23 cellular contexts compared by ENCODE assay signal in genomic region chr1:36536727-36537126, GRCh38. TPM values are rescaled to one million over a fixed set of nuclear protein-coding genes. Genes with fewer than 3 reads are reported as not detected.
A peak's percentile ranks its signal among the peaks of the same experiment; 100 is the strongest.
DNase-seq lines count a peak whose midpoint lies in the region; ATAC-seq and TF ChIP-seq lines count a peak whose summit lies in the region.
"Had no signal": no experiment of that assay in that cellular context is flagged by ENCODE, and none has a peak within 500 bp of the region (broad histone marks: within the 10 kb centered on the region; RNA-seq: fewer than 3 reads in every experiment).

No MANE protein-coding gene starts in this region.

- H3K27me3 ChIP-seq in Peyer's patch (no peaks in the 10 kb centered on the region), upper lobe of right lung (peaks cover 1% of the 10 kb centered on the region)
- H3K27me3 ChIP-seq: BLaER1 treated with 17β-estradiol and CSF1 and Interleukin-3, amounts not matched to agents 10 nM and 100 nM had no signal

- DNase-seq in activated naive CD4-positive, alpha-beta T cell treated with anti-CD3 and anti-CD28 coated beads, Interleukin-2, amount 10 ng/mL, durations not matched to agents 7 days and 5 days: peak; percentile 4
- no peak for DNase-seq in activated naive CD4-positive, alpha-beta T cell treated with anti-CD3 and anti-CD28 coated beads for 36 hours
- DNase-seq in Peyer's patch (peak in 2 of 3 donors; percentile 14 to 18), left lobe of liver (ENCODE audit: low spot score) (peak; percentile 36), upper lobe of right lung (peak; percentile 35), NCI-H1930 (lab: John Stamatoyannopoulos, UW) (no peak), kidney glomerular epithelial cell (lab: John Stamatoyannopoulos, UW) (no peak)
- DNase-seq: CD4-positive, CD25-positive, alpha-beta regulatory T cell; CD8-positive, alpha-beta memory T cell; COR-L47; DMS 273 treated with DMSO at 0.1 percent for 48 hours; DMS53; DND-41; EL had no signal

- H3K9me3 ChIP-seq in Peyer's patch (peaks cover 0 to 6% (median 0%) of the 10 kb centered on the region in 4 donors), upper lobe of right lung (no peaks in the 10 kb centered on the region)
- H3K9me3 ChIP-seq: HAP-1 had no signal

- TF ChIP-seq CTCF in Peyer's patch (IDR thresholded peaks at IDR 0.05) (no peak), upper lobe of right lung (IDR thresholded peaks at IDR 0.05) (no peak)

- no peaks in the 10 kb centered on the region for H3K36me3 Mint-ChIP-seq in activated naive CD4-positive, alpha-beta T cell treated with anti-CD3 and anti-CD28 coated beads, Interleukin-2, amount 10 ng/mL, durations not matched to agents 7 days and 5 days
- no peaks in the 10 kb centered on the region for H3K36me3 Mint-ChIP-seq in activated naive CD4-positive, alpha-beta T cell treated with anti-CD3 and anti-CD28 coated beads for 36 hours (ENCODE audit: low read depth)
- H3K36me3 Mint-ChIP-seq: CD4-positive, CD25-positive, alpha-beta regulatory T cell; CD8-positive, alpha-beta memory T cell had no signal

- CTCF ChIA-PET in activated naive CD4-positive, alpha-beta T cell treated with anti-CD3 and anti-CD28 coated beads, Interleukin-2, amount 10 ng/mL, durations not matched to agents 7 days and 5 days (lab: Charles Lee): no interaction called here
- CTCF ChIA-PET in activated naive CD4-positive, alpha-beta T cell treated with anti-CD3 and anti-CD28 coated beads for 36 hours (lab: Charles Lee): no interaction called here

- H3K27me3 Mint-ChIP-seq in activated naive CD4-positive, alpha-beta T cell treated with anti-CD3 and anti-CD28 coated beads, Interleukin-2, amount 10 ng/mL, durations not matched to agents 7 days and 5 days: peaks cover 35% of the 10 kb centered on the region
- no peaks in the 10 kb centered on the region for H3K27me3 Mint-ChIP-seq in activated naive CD4-positive, alpha-beta T cell treated with anti-CD3 and anti-CD28 coated beads for 36 hours (ENCODE audit: low read depth)

- ATAC-seq in left lobe of liver: no peak
- ATAC-seq in upper lobe of right lung: no peak
- ATAC-seq: GM12878 had no signal

- no peak overlapping the region for H3K27ac Mint-ChIP-seq in activated naive CD4-positive, alpha-beta T cell treated with anti-CD3 and anti-CD28 coated beads, Interleukin-2, amount 10 ng/mL, durations not matched to agents 7 days and 5 days
- H3K27ac Mint-ChIP-seq in activated naive CD4-positive, alpha-beta T cell treated with anti-CD3 and anti-CD28 coated beads for 36 hours: no peak overlapping the region
- H3K27ac Mint-ChIP-seq: B cell; CD4-positive, CD25-positive, alpha-beta regulatory T cell; CD8-positive, alpha-beta memory T cell had no signal

- H3K4me1 Mint-ChIP-seq in activated naive CD4-positive, alpha-beta T cell treated with anti-CD3 and anti-CD28 coated beads, Interleukin-2, amount 10 ng/mL, durations not matched to agents 7 days and 5 days: no peaks in the 10 kb centered on the region
- no peaks in the 10 kb centered on the region for H3K4me1 Mint-ChIP-seq in activated naive CD4-positive, alpha-beta T cell treated with anti-CD3 and anti-CD28 coated beads for 36 hours (ENCODE audit: low read depth)
- H3K4me1 Mint-ChIP-seq: B cell; CD4-positive, CD25-positive, alpha-beta regulatory T cell; CD8-positive, alpha-beta memory T cell had no signal

- intact Hi-C loops in activated naive CD4-positive, alpha-beta T cell treated with anti-CD3 and anti-CD28 coated beads for 36 hours (cut with micrococcal nuclease): no loop called here
- intact Hi-C loops in upper lobe of right lung (cut with DNase I): no loop called here

- H3K4me3 ChIP-seq in Peyer's patch (no peak overlapping the region), upper lobe of right lung (no peak overlapping the region)
- H3K4me3 ChIP-seq: BLaER1 treated with 17β-estradiol and CSF1 and Interleukin-3, amounts not matched to agents 10 nM and 100 nM; GM12878; HAP-1 had no signal

- H3K4me1 ChIP-seq in Peyer's patch: no peaks in the 10 kb centered on the region
- no peaks in the 10 kb centered on the region for H3K4me1 ChIP-seq in upper lobe of right lung
- H3K4me1 ChIP-seq: BLaER1 treated with 17β-estradiol and CSF1 and Interleukin-3, amounts not matched to agents 10 nM and 100 nM; HAP-1 had no signal

- H3K4me3 Mint-ChIP-seq in activated naive CD4-positive, alpha-beta T cell treated with anti-CD3 and anti-CD28 coated beads, Interleukin-2, amount 10 ng/mL, durations not matched to agents 7 days and 5 days: no peak overlapping the region
- H3K4me3 Mint-ChIP-seq in activated naive CD4-positive, alpha-beta T cell treated with anti-CD3 and anti-CD28 coated beads for 36 hours: no peak overlapping the region
- H3K4me3 Mint-ChIP-seq: B cell; CD4-positive, CD25-positive, alpha-beta regulatory T cell; CD8-positive, alpha-beta memory T cell had no signal

- no peaks in the 10 kb centered on the region for H3K9me3 Mint-ChIP-seq in activated naive CD4-positive, alpha-beta T cell treated with anti-CD3 and anti-CD28 coated beads, Interleukin-2, amount 10 ng/mL, durations not matched to agents 7 days and 5 days
- H3K9me3 Mint-ChIP-seq in activated naive CD4-positive, alpha-beta T cell treated with anti-CD3 and anti-CD28 coated beads for 36 hours: no peaks in the 10 kb centered on the region

- TF ChIP-seq POLR2A in Peyer's patch (IDR thresholded peaks at IDR 0.05): no peak

- H3K36me3 ChIP-seq in Peyer's patch (no peaks in the 10 kb centered on the region), upper lobe of right lung (no peaks in the 10 kb centered on the region)
- H3K36me3 ChIP-seq: BLaER1 treated with 17β-estradiol and CSF1 and Interleukin-3, amounts not matched to agents 10 nM and 100 nM; HAP-1 had no signal

- no peak overlapping the region for H3K27ac ChIP-seq in Peyer's patch
- H3K27ac ChIP-seq in upper lobe of right lung: no peak overlapping the region
- H3K27ac ChIP-seq: BLaER1 treated with 17β-estradiol and CSF1 and Interleukin-3, amounts not matched to agents 10 nM and 100 nM; HL-60 had no signal

RNA-seq across cellular contexts. Expression of gene CSF3R, which starts 54.0 kb away (rescaled TPM):
- total RNA-seq in activated naive CD4-positive, alpha-beta T cell treated with anti-CD3 and anti-CD28 coated beads for 36 hours: under 1 TPM; 0.19 to 0.25 TPM
- 10 to 100 TPM in 1 of 4 donors, 1 to 10 TPM in 3; 1.6 to 41.3 (median 4.2) TPM for total RNA-seq in Peyer's patch
- total RNA-seq in left lobe of liver: 4.3 TPM
- total RNA-seq in upper lobe of right lung: 202 TPM
- total RNA-seq: A172, G401, H1, HT1080 had no signal

Comparison
In these comparisons a context has a peak if more than half of its experiments do, and no peak if none do; other contexts are left out.
1. DNase-seq: peak in activated naive CD4-positive, alpha-beta T cell treated with anti-CD3 and anti-CD28 coated beads, Interleukin-2, amount 10 ng/mL, durations not matched to agents 7 days and 5 days (single experiment), Peyer's patch (2 of 3), left lobe of liver (single experiment) and upper lobe of right lung (single experiment); none in activated naive CD4-positive, alpha-beta T cell treated with anti-CD3 and anti-CD28 coated beads for 36 hours (single experiment), NCI-H1930 (0 of 2) and kidney glomerular epithelial cell (single experiment).